Comparison of ENCODE assay signal across 8 cellular contexts in the genomic region with DNA sequence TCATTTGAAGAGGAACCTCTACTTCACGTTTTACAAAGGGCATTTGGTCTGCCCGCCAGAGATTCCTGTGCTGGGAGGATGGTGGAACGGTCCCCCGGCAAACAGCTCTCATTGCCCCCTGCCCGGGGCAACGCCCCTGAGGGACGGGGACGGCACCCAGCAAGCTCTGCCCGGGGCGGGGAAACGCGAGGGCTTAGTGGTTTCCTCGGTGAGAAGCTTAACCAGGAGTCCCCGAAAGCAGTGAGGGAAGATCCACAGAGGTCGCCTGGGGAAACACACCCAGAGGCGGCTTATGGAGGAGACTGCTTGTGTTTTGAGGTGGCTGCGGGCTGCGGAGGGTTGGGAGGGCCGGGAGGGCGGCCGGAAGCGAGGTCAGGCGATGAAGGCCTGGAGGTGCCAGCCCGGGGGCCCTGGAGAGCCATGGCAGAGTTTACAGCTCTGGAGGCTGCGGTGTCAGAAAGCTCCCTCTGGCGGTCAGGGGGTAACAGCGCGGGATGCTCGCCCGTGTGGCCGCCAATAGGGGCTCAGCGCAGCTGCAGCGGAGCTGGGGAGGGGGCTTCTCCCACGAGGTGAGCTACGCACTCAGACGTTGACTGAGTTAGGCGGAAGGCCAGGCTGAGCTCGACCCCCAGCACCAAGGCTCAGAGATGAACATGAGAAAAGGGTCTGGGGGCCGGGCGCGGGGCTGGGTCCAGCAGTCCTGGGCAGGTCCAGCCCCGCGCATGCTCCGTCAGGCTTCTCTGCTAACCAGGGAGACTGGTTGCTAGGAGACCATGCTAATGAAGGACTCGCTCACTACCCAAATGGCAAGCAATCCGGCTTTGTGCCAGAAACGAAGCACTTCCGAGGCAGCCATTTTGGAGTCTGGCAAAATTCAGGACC. TPM values are rescaled to one million over a fixed set of nuclear protein-coding genes. Genes with fewer than 3 reads are reported as not detected.
A peak's percentile ranks its signal among the peaks of the same experiment; 100 is the strongest.
DNase-seq lines count a peak whose midpoint lies in the region; ATAC-seq and TF ChIP-seq lines count a peak whose summit lies in the region.

No MANE protein-coding gene starts in this region.

- H3K9me3 ChIP-seq in HUES48 (ENCODE audit: control insufficient read depth, insufficient read depth, low read length), result no peaks in the 10 kb centered on the region
- peaks cover 7% of the 10 kb centered on the region; the same call in 1 of the 2 replicates for H3K9me3 ChIP-seq in NT2/D1 (ENCODE audit: insufficient read depth, low read length)
- no peaks in the 10 kb centered on the region for H3K9me3 ChIP-seq in endodermal cell (ENCODE audit: control insufficient read depth, low read length)
- H3K9me3 ChIP-seq in mesodermal cell (ENCODE audit: control insufficient read depth, low read length), result no peaks in the 10 kb centered on the region

- DNase-seq in DMS 273 (lab: John Stamatoyannopoulos, UW; ENCODE audit: unreplicated experiment), result peak; percentile 100
- peak; percentile 96 for DNase-seq in NT2/D1 (ENCODE audit: low read depth, low spot score)
- peak; percentile 90 for DNase-seq in activated CD8-positive, alpha-beta memory T cell treated with anti-CD3 and anti-CD28 coated beads, Interleukin-2, amount 50 U/mL, for 24 hours (ENCODE audit: extremely low read depth)
- peak; percentile 98 for DNase-seq in endodermal cell
- DNase-seq in stimulated activated CD8-positive, alpha-beta memory T cell treated with anti-CD3 and anti-CD28 coated beads, Interleukin-15, amount 100 ng/mL, for 24 hours (ENCODE audit: low read depth), result peak; percentile 82

- H3K27me3 ChIP-seq in HUES48 (ENCODE audit: control insufficient read depth, insufficient read depth, low read length) (no peaks in the 10 kb centered on the region), NT2/D1 (ENCODE audit: insufficient read depth, insufficient read length) (no peaks in the 10 kb centered on the region), endodermal cell (ENCODE audit: control insufficient read depth, insufficient read depth, low read length, poor library complexity, severe bottlenecking) (no peaks in the 10 kb centered on the region)

- no peaks in the 10 kb centered on the region for H3K9me3 Mint-ChIP-seq in endodermal cell

- H3K36me3 Mint-ChIP-seq in endodermal cell (ENCODE audit: low read depth), result peaks cover 14% of the 10 kb centered on the region

- TF ChIP-seq CTCF in endodermal cell (conservative IDR thresholded peaks at IDR 0.05), result peak; percentile 100

- peak overlapping the region; percentile 100 for H3K27ac Mint-ChIP-seq in endodermal cell

- H3K27ac ChIP-seq in HUES48 (ENCODE audit: low read depth, low read length) (peak overlapping the region; percentile 97), endodermal cell (ENCODE audit: low read depth, low read length) (peak overlapping the region; percentile 98), mesodermal cell (ENCODE audit: low read depth, low read length, severe bottlenecking) (peak overlapping the region; percentile 98)

- H3K36me3 ChIP-seq in HUES48 (ENCODE audit: control insufficient read depth, insufficient read depth, low read length) (no peaks in the 10 kb centered on the region), NT2/D1 (ENCODE audit: insufficient read depth, insufficient read length, low read length) (peaks cover 13% of the 10 kb centered on the region), endodermal cell (ENCODE audit: control insufficient read depth, insufficient read depth, low read length) (peaks cover 5% of the 10 kb centered on the region), mesodermal cell (ENCODE audit: control insufficient read depth, insufficient read depth, low read length) (peaks cover 11% of the 10 kb centered on the region)

- H3K27me3 Mint-ChIP-seq in endodermal cell (ENCODE audit: insufficient read depth), result peaks cover 7% of the 10 kb centered on the region

- H3K4me3 Mint-ChIP-seq in endodermal cell, result peak overlapping the region; percentile 78

- peaks cover 23% of the 10 kb centered on the region for H3K4me1 Mint-ChIP-seq in endodermal cell

- 12 to 13% methylated on average over 32 to 48 of the region's 48 CpGs for WGBS in endodermal cell (ENCODE audit: insufficient coverage in 1 of 2, insufficient read length in 1 of 2), 2 experiments
- WGBS in mesodermal cell (ENCODE audit: insufficient coverage in 2 of 2), 2 experiments, result 11 to 12% methylated on average over 41 to 46 of the region's 48 CpGs

- H3K4me3 ChIP-seq in HUES48 (ENCODE audit: low read depth, low read length), result peak overlapping the region; percentile 84
- peak overlapping the region; percentile 99 for H3K4me3 ChIP-seq in NT2/D1 (ENCODE audit: insufficient read length, low read depth)
- H3K4me3 ChIP-seq in endodermal cell (ENCODE audit: low read length), result peak overlapping the region; percentile 89
- peak overlapping the region; percentile 98 for H3K4me3 ChIP-seq in mesodermal cell (ENCODE audit: extremely low read depth, insufficient read depth, low read length, poor library complexity, severe bottlenecking)

- ATAC-seq in GM21423 (IDR thresholded peaks at IDR 0.05; ENCODE audit: unreplicated experiment), result peak; percentile 65

- H3K4me1 ChIP-seq in HUES48 (ENCODE audit: control insufficient read depth, insufficient read depth, low read length) (peaks cover 6% of the 10 kb centered on the region; the same call in 1 of the 2 replicates), NT2/D1 (ENCODE audit: insufficient read depth, insufficient read length) (peaks cover 20% of the 10 kb centered on the region), endodermal cell (ENCODE audit: control insufficient read depth, insufficient read depth, low read length) (peaks cover 6% of the 10 kb centered on the region), mesodermal cell (ENCODE audit: control insufficient read depth, insufficient read depth, low read length, poor library complexity, severe bottlenecking) (peaks cover 15% of the 10 kb centered on the region)

- peak overlapping the region; percentile 97 for H3K9ac ChIP-seq in HUES48 (ENCODE audit: low read depth, low read length)
- H3K9ac ChIP-seq in NT2/D1 (ENCODE audit: insufficient read length, low read depth), result peak overlapping the region; percentile 100
- peak overlapping the region; percentile 92 for H3K9ac ChIP-seq in endodermal cell (ENCODE audit: extremely low read depth, low read length, poor library complexity, severe bottlenecking)

RNA-seq across cellular contexts. Expression of a gene that starts 0.7 kb away (rescaled TPM):
- total RNA-seq in endodermal cell, result 10 to 100 TPM; 11.7 to 13.0 TPM
- 12.3 TPM for polyA plus RNA-seq in endodermal cell (2013, experiment 1 of 2)
- 13.8 TPM for polyA plus RNA-seq in endodermal cell (2013, experiment 2 of 2)
- polyA plus RNA-seq in mesodermal cell (2013, experiment 1 of 2), result 17.5 TPM
- 12.8 TPM for polyA plus RNA-seq in mesodermal cell (2013, experiment 2 of 2)

RNA-seq across cellular contexts. Expression of a gene that starts 10.4 kb away (rescaled TPM):
- total RNA-seq in endodermal cell, result 1 to 10 TPM in 1 of 2 donors, under 1 TPM in 1; 0.46 to 1.5 TPM
- polyA plus RNA-seq in endodermal cell (2013, experiment 1 of 2), result 0.85 TPM
- 0.54 TPM for polyA plus RNA-seq in endodermal cell (2013, experiment 2 of 2)
- polyA plus RNA-seq in mesodermal cell (2013, experiment 1 of 2), result 0.70 TPM
- 0.25 TPM for polyA plus RNA-seq in mesodermal cell (2013, experiment 2 of 2)

RNA-seq across cellular contexts. Expression of a gene that starts 24.9 kb away (rescaled TPM):
- total RNA-seq in endodermal cell, result 100 to 1,000 TPM; 128 to 138 TPM
- 116 TPM for polyA plus RNA-seq in endodermal cell (2013, experiment 1 of 2)
- 123 TPM for polyA plus RNA-seq in endodermal cell (2013, experiment 2 of 2)
- 170 TPM for polyA plus RNA-seq in mesodermal cell (2013, experiment 1 of 2)
- polyA plus RNA-seq in mesodermal cell (2013, experiment 2 of 2), result 138 TPM

RNA-seq across cellular contexts. Expression of a gene that starts 37.2 kb away (rescaled TPM):
- under 1 TPM in 1 of 2 donors, not detected in 1; 0.51 TPM for total RNA-seq in endodermal cell
- polyA plus RNA-seq in endodermal cell (2013, experiment 1 of 2), result not detected
- polyA plus RNA-seq in endodermal cell (2013, experiment 2 of 2), result not detected
- polyA plus RNA-seq in mesodermal cell (2013, experiment 1 of 2), result not detected
- not detected for polyA plus RNA-seq in mesodermal cell (2013, experiment 2 of 2)

RNA-seq across cellular contexts. Expression of a gene that starts 45.8 kb away (rescaled TPM):
- total RNA-seq in endodermal cell, result 10 to 100 TPM; 56.5 to 93.0 TPM
- polyA plus RNA-seq in endodermal cell (2013, experiment 1 of 2), result 47.1 TPM
- 32.8 TPM for polyA plus RNA-seq in endodermal cell (2013, experiment 2 of 2)
- polyA plus RNA-seq in mesodermal cell (2013, experiment 1 of 2), result 48.6 TPM
- polyA plus RNA-seq in mesodermal cell (2013, experiment 2 of 2), result 39.2 TPM

Comparison
In these comparisons a context has a peak if more than half of its experiments do, and no peak if none do; other contexts are left out.
1. Peak in every context shown above with its lines: DNase-seq, ATAC-seq, H3K4me3 ChIP-seq and H3K27ac ChIP-seq.